In the genomic region with DNA sequence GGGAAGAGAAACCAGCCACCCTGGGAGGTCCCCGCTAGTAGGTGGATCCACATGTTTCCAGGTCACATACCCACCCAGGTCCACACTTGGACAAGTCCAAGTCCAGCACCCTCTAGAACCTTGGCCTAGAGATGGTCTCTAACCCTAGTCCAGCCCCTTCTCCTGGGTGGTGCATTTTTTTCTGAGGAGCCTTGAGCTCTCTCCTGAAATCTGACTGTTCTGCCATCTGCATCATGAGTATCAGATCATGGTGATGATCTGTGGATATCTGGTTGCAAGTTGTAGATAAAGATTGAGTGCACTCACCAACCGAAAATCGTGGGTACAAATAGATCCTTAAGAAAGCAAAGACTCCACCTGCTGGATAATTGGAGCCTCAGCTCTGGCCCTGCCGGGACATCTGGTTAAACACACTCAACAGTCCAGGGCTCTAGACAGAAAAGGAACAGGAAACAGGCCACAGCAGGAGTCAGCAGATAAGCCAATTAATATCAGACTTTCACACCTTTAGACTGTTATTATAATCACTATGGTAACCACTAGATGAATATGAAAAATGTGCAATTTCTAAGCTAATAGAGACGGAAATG, we compare ENCODE assay signal across 10 cellular contexts. TPM values are rescaled to one million over a fixed set of nuclear protein-coding genes. Genes with fewer than 3 reads are reported as not detected.
DNase-seq lines count a peak whose midpoint lies in the region; ATAC-seq and TF ChIP-seq lines count a peak whose summit lies in the region.
"Had no signal": no experiment of that assay in that cellular context is flagged by ENCODE, and none has a peak within 500 bp of the region (broad histone marks: within the 10 kb centered on the region; RNA-seq: fewer than 3 reads in every experiment).

No MANE protein-coding gene starts in this region.

- peak overlapping the region in 1 of 5 donors; percentile 32 for H3K4me3 Mint-ChIP-seq in immature natural killer cell

- H3K9me3 Mint-ChIP-seq in immature natural killer cell: no peaks in the 10 kb centered on the region

- peaks cover 35 to 42% of the 10 kb centered on the region in 2 donors for H3K4me1 Mint-ChIP-seq in immature natural killer cell

- intact Hi-C loops in PC-9 (cut with micrococcal nuclease; ENCODE audit: unreplicated experiment): no loop called here

- H3K79me2 ChIP-seq in DND-41 (ENCODE audit: insufficient read depth, low read length) (no peaks in the 10 kb centered on the region), PC-9 (ENCODE audit: low read depth) (no peaks in the 10 kb centered on the region)
- H3K79me2 ChIP-seq: parathyroid adenoma had no signal

- H4K20me1 ChIP-seq in DND-41 (ENCODE audit: insufficient read depth, low read length): no peaks in the 10 kb centered on the region
- no peaks in the 10 kb centered on the region for H4K20me1 ChIP-seq in PC-9 (ENCODE audit: insufficient read depth)

- no TSS peak for BruUV-seq in PC-9 (replicated peaks; lab: Mats Ljungman, UMichigan)

- ATAC-seq in DND-41 (ENCODE audit: insufficient read depth, low read depth) (no peak), SK-N-SH treated with all-trans-retinoic acid at 6 μM for 48 hours (peak; percentile 45; the same call in 1 of the 3 replicates), HG02623 (IDR thresholded peaks at IDR 0.05; ENCODE audit: unreplicated experiment) (no peak), GM21529 (IDR thresholded peaks at IDR 0.05; ENCODE audit: unreplicated experiment) (no peak), HG02885 (IDR thresholded peaks at IDR 0.05; ENCODE audit: poor library complexity, unreplicated experiment) (no peak)
- ATAC-seq: stimulated activated naive CD8-positive, alpha-beta T cell treated with anti-CD3 and anti-CD28 coated beads, Interleukin-15, Interleukin-2, amounts not matched to agents 100 U/mL and 50 U/mL, for 24 hours had no signal

- POLR2A ChIA-PET in PC-9 (lab: Charles Lee; ENCODE audit: unreplicated experiment): no interaction called here

- TF ChIP-seq CTCF in DND-41 (IDR thresholded peaks at IDR 0.05; ENCODE audit: borderline replicate concordance, extremely low read depth, low read length, poor library complexity, severe bottlenecking) (peak; percentile 54), PC-9 (conservative IDR thresholded peaks at IDR 0.05) (no peak)

- CTCF ChIA-PET in PC-9 (lab: Charles Lee): no interaction called here

- H3K4me2 ChIP-seq in DND-41 (ENCODE audit: insufficient read depth, low read length) (no peak overlapping the region), PC-9 (no peak overlapping the region)

- H3K4me3 ChIP-seq in DND-41 (ENCODE audit: low read depth in 1 of 2, low read length in 2 of 2) (no peak overlapping the region), PC-9 (no peak overlapping the region)

- no peaks in the 10 kb centered on the region for H3K36me3 Mint-ChIP-seq in immature natural killer cell

- peaks cover 0 to 2% (median 0%) of the 10 kb centered on the region in 3 donors for H3K27me3 Mint-ChIP-seq in immature natural killer cell (ENCODE audit: low read depth in 3 of 3)

- peaks cover 41% of the 10 kb centered on the region for H3K4me1 ChIP-seq in DND-41 (ENCODE audit: insufficient read depth, low read length)
- H3K4me1 ChIP-seq in PC-9 (replicated peaks; ENCODE audit: insufficient read depth): no peaks in the 10 kb centered on the region
- H3K4me1 ChIP-seq: parathyroid adenoma had no signal

- H2AFZ ChIP-seq in DND-41 (ENCODE audit: low read depth, low read length): no peak overlapping the region
- H2AFZ ChIP-seq in PC-9: no peak overlapping the region
- H2AFZ ChIP-seq: parathyroid adenoma had no signal

- H3K27me3 ChIP-seq in DND-41 (ENCODE audit: insufficient read depth, low read length, poor library complexity) (no peaks in the 10 kb centered on the region), PC-9 (ENCODE audit: insufficient read depth, low read depth) (peaks cover 36% of the 10 kb centered on the region)

- DNase-seq in DND-41 (peak; percentile 35), NCI-H1092 (lab: John Stamatoyannopoulos, UW) (peak; percentile 76), immature natural killer cell (no peak), PC-9 (no peak)
- DNase-seq: stimulated activated naive CD8-positive, alpha-beta T cell treated with anti-CD3 and anti-CD28 coated beads, Interleukin-15, Interleukin-2, amounts not matched to agents 100 U/mL and 50 U/mL, for 24 hours had no signal

- no peaks in the 10 kb centered on the region for H3K9me2 ChIP-seq in PC-9 (ENCODE audit: insufficient read depth)

- H3K36me3 ChIP-seq in DND-41 (ENCODE audit: insufficient read depth, low read length) (no peaks in the 10 kb centered on the region), PC-9 (ENCODE audit: low read depth) (no peaks in the 10 kb centered on the region)

- H3K9me3 ChIP-seq in DND-41 (ENCODE audit: insufficient read depth, low read length, severe bottlenecking) (no peaks in the 10 kb centered on the region), PC-9 (ENCODE audit: insufficient read depth, low read depth) (no peaks in the 10 kb centered on the region)

- peak overlapping the region; percentile 3 to 77 (median 58) for H3K27ac Mint-ChIP-seq in immature natural killer cell

- H3F3A ChIP-seq in PC-9 (ENCODE audit: insufficient read depth, low read depth): no peaks in the 10 kb centered on the region

- no peak overlapping the region for H3K9ac ChIP-seq in DND-41 (ENCODE audit: low read depth, low read length)
- H3K9ac ChIP-seq: parathyroid adenoma had no signal

- H3K27ac ChIP-seq in DND-41 (ENCODE audit: low read length) (peak overlapping the region; percentile 22), PC-9 (no peak overlapping the region)
- H3K27ac ChIP-seq: parathyroid adenoma had no signal

TF ChIP-seq in SK-N-SH treated with all-trans-retinoic acid at 6 μM for 48 hours, 23 proteins besides CTCF, POLR2A, EP300 and RAD21:
- TF ChIP-seq, protein P1, sequence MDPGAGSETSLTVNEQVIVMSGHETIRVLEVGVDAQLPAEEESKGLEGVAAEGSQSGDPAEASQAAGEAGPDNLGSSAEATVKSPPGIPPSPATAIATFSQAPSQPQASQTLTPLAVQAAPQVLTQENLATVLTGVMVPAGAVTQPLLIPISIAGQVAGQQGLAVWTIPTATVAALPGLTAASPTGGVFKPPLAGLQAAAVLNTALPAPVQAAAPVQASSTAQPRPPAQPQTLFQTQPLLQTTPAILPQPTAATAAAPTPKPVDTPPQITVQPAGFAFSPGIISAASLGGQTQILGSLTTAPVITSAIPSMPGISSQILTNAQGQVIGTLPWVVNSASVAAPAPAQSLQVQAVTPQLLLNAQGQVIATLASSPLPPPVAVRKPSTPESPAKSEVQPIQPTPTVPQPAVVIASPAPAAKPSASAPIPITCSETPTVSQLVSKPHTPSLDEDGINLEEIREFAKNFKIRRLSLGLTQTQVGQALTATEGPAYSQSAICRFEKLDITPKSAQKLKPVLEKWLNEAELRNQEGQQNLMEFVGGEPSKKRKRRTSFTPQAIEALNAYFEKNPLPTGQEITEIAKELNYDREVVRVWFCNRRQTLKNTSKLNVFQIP (CRISPR knock-in tag; IDR thresholded peaks at IDR 0.05; ENCODE audit: borderline replicate concordance, low read depth): no peak
- no peak for TF ChIP-seq ISL1 (CRISPR knock-in tag; IDR thresholded peaks at IDR 0.05)
- no peak for TF ChIP-seq GLIS3 (CRISPR knock-in tag; IDR thresholded peaks at IDR 0.05)
- TF ChIP-seq ZNF8 (CRISPR knock-in tag; IDR thresholded peaks at IDR 0.05): no peak
- TF ChIP-seq RARB (CRISPR knock-in tag; IDR thresholded peaks at IDR 0.05): no peak
- TF ChIP-seq PPARA (CRISPR knock-in tag; IDR thresholded peaks at IDR 0.05; ENCODE audit: borderline replicate concordance): no peak
- TF ChIP-seq ZFP30 (CRISPR knock-in tag; IDR thresholded peaks at IDR 0.05): no peak
- no peak for TF ChIP-seq ZFP3 (CRISPR knock-in tag; IDR thresholded peaks at IDR 0.05)

RNA-seq across cellular contexts. Expression of gene GPR12, which starts 41.1 kb away (rescaled TPM):
- polyA plus RNA-seq in immature natural killer cell: under 1 TPM in 1 of 3 donors, not detected in 2; 0.11 TPM
- not detected in 2 replicates for total RNA-seq in PC-9 (2021)

Comparison
In these comparisons a context has a peak if more than half of its experiments do, and no peak if none do; other contexts are left out.
1. DNase-seq: peak in DND-41 (single experiment) and NCI-H1092 (single experiment); none in immature natural killer cell (0 of 3) and PC-9 (0 of 2).